ENCODE assay signal across 1 cellular context in genomic region chr17:5134571-5134970, GRCh38. TPM values are rescaled to one million over a fixed set of nuclear protein-coding genes. Genes with fewer than 3 reads are reported as not detected.
"Had no signal": no experiment of that assay in that cellular context is flagged by ENCODE, and none has a peak within 500 bp of the region (broad histone marks: within the 10 kb centered on the region; RNA-seq: fewer than 3 reads in every experiment).

No MANE protein-coding gene starts in this region.

RNA-seq across cellular contexts. Expression of gene USP6, which starts 18.7 kb away (rescaled TPM):
- total RNA-seq: smooth muscle cell had no signal
